Comparison of ENCODE assay signal across 14 cellular contexts in genomic region chr21:45461369-45461750, GRCh38.
"Had no signal": no experiment of that assay in that cellular context is flagged by ENCODE, and none has a peak within 500 bp of the region (broad histone marks: within the 10 kb centered on the region; RNA-seq: fewer than 3 reads in every experiment).

No MANE protein-coding gene starts in this region.

- H3K4me1 ChIP-seq: parathyroid adenoma had no signal

- H3K4me3 ChIP-seq: gastroesophageal sphincter, heart right ventricle, lung, skin epidermis, suprapubic skin had no signal

- H3K4me1 Mint-ChIP-seq: activated CD4-positive, alpha-beta T cell treated with anti-CD3 and anti-CD28 coated beads, Interleukin-2, amount 10 ng/mL, durations not matched to agents 7 days and 5 days; activated naive CD8-positive, alpha-beta T cell treated with anti-CD3 and anti-CD28 coated beads, Interleukin-2, amount 10 ng/mL, durations not matched to agents 7 days and 5 days had no signal

- H3K27ac Mint-ChIP-seq: activated CD4-positive, alpha-beta T cell treated with anti-CD3 and anti-CD28 coated beads, Interleukin-2, amount 10 ng/mL, durations not matched to agents 7 days and 5 days; activated naive CD8-positive, alpha-beta T cell treated with anti-CD3 and anti-CD28 coated beads, Interleukin-2, amount 10 ng/mL, durations not matched to agents 7 days and 5 days; stimulated activated naive CD8-positive, alpha-beta T cell treated with anti-CD3 and anti-CD28 coated beads, Interleukin-15, Interleukin-2, amounts not matched to agents 100 ng/mL and 50 ng/mL, for 24 hours had no signal

- H3K9ac ChIP-seq: parathyroid adenoma had no signal

- DNase-seq: activated CD4-positive, alpha-beta T cell treated with anti-CD3 and anti-CD28 coated beads, Interleukin-2, amount 10 ng/mL, durations not matched to agents 7 days and 5 days; activated naive CD4-positive, alpha-beta T cell; activated naive CD8-positive, alpha-beta T cell treated with anti-CD3 and anti-CD28 coated beads, Interleukin-2, amount 10 ng/mL, durations not matched to agents 7 days and 5 days; heart right ventricle; midbrain; retina had no signal

- ATAC-seq: gastroesophageal sphincter, heart right ventricle had no signal

- H3K27me3 ChIP-seq: heart right ventricle, suprapubic skin had no signal

- H3K9me3 Mint-ChIP-seq: activated naive CD8-positive, alpha-beta T cell treated with anti-CD3 and anti-CD28 coated beads, Interleukin-2, amount 10 ng/mL, durations not matched to agents 7 days and 5 days had no signal

- H3K79me2 ChIP-seq: parathyroid adenoma had no signal

- FAIRE-seq: bronchial epithelial cell had no signal

- H2AFZ ChIP-seq: parathyroid adenoma had no signal

- H3K9me3 ChIP-seq: suprapubic skin had no signal

- H3K27me3 Mint-ChIP-seq: type B pancreatic cell had no signal

- H3K4me3 Mint-ChIP-seq: activated CD4-positive, alpha-beta T cell treated with anti-CD3 and anti-CD28 coated beads, Interleukin-2, amount 10 ng/mL, durations not matched to agents 7 days and 5 days; activated naive CD8-positive, alpha-beta T cell treated with anti-CD3 and anti-CD28 coated beads, Interleukin-2, amount 10 ng/mL, durations not matched to agents 7 days and 5 days; stimulated activated naive CD8-positive, alpha-beta T cell treated with anti-CD3 and anti-CD28 coated beads, Interleukin-15, Interleukin-2, amounts not matched to agents 100 ng/mL and 50 ng/mL, for 24 hours; type B pancreatic cell had no signal

- H3K36me3 Mint-ChIP-seq: activated naive CD8-positive, alpha-beta T cell treated with anti-CD3 and anti-CD28 coated beads, Interleukin-2, amount 10 ng/mL, durations not matched to agents 7 days and 5 days had no signal

- H3K27ac ChIP-seq: gastroesophageal sphincter, heart right ventricle, parathyroid adenoma, skin epidermis, suprapubic skin had no signal
